ENCODE assay signal across 8 cellular contexts in genomic region chr3:180036678-180037455, GRCh38. TPM values are rescaled to one million over a fixed set of nuclear protein-coding genes. Genes with fewer than 3 reads are reported as not detected.
DNase-seq lines count a peak whose midpoint lies in the region; ATAC-seq, FAIRE-seq and TF ChIP-seq lines count a peak whose summit lies in the region.

Gene PEX5L (minus strand): TSS chr3:180036937. CDS start chr3:180036599, 338 bp downstream.

- intact Hi-C loops in A673 (cut with micrococcal nuclease; ENCODE audit: unreplicated experiment) = no loop called here
- intact Hi-C loops in pancreas (cut with DNase I) = no loop called here

- CTCF ChIA-PET in A673 (lab: Charles Lee) = no interaction called here

- H3K4me1 ChIP-seq in A673 (ENCODE audit: insufficient read depth, low read length, poor library complexity, severe bottlenecking) (no peaks in the 10 kb centered on the region), pancreas (peaks cover 0 to 4% (median 0%) of the 10 kb centered on the region in 3 donors)

- BruUV-seq in A673 (replicated peaks; lab: Mats Ljungman, UMichigan) = no TSS peak

- no peaks in the 10 kb centered on the region for H3K9me3 ChIP-seq in A673 (ENCODE audit: low read depth, low read length, poor library complexity, severe bottlenecking)
- H3K9me3 ChIP-seq in pancreas = no peaks in the 10 kb centered on the region

- no peaks in the 10 kb centered on the region for H3K36me3 Mint-ChIP-seq in activated T-cell treated with anti-CD3 and anti-CD28 coated beads, Interleukin-2, amount 50 U/mL, for 24 hours (ENCODE audit: low read depth)

- peak within 1 kb of the TSS; percentile 23 for H3K4me3 ChIP-seq in A673 (ENCODE audit: low read depth, low read length, poor library complexity, severe bottlenecking)
- peak within 1 kb of the TSS; percentile 31 to 44 (median 38) for H3K4me3 ChIP-seq in pancreas

- H3K9me3 Mint-ChIP-seq in activated T-cell treated with anti-CD3 and anti-CD28 coated beads, Interleukin-2, amount 50 U/mL, for 24 hours = no peaks in the 10 kb centered on the region

- peak; percentile 52 for ATAC-seq in GM18519 (IDR thresholded peaks at IDR 0.05; ENCODE audit: low FRiP score, unreplicated experiment)
- ATAC-seq in HG02970 (IDR thresholded peaks at IDR 0.05; ENCODE audit: low FRiP score, unreplicated experiment) = peak; percentile 85
- ATAC-seq in pancreas = peak; percentile 94 to 97 (median 94)

- H3K36me3 ChIP-seq in A673 (ENCODE audit: insufficient read depth, low read length, poor library complexity, severe bottlenecking) (no peaks in the 10 kb centered on the region), pancreas (no peaks in the 10 kb centered on the region)

- no peak for FAIRE-seq in pancreas (lab: Jason Lieb, UNC)

- POLR2A ChIA-PET in A673 (lab: Charles Lee; ENCODE audit: low non-redundant PET) = interaction anchor here (0.5 kb wide), 1 partner anchor 11 kb away, joined by 3 read pairs; no protein-coding TSS in a partner anchor

- WGBS in pancreas, 2 donors = 1% methylated on average over 74 to 96 of the region's 96 CpGs

- H3K27me3 ChIP-seq in A673 (replicated peaks; ENCODE audit: insufficient read depth, low read depth, low read length, poor library complexity) (peaks cover 75% of the 10 kb centered on the region), pancreas (no peaks in the 10 kb centered on the region)

- H3K27ac Mint-ChIP-seq in activated T-cell treated with anti-CD3 and anti-CD28 coated beads, Interleukin-2, amount 50 U/mL, for 24 hours = no peak within 1 kb of the TSS

- DNase-seq in A673 (ENCODE audit: low spot score) = peak; percentile 60
- peak; percentile 87 to 90 for DNase-seq in NCI-H1930 (lab: John Stamatoyannopoulos, UW)
- peak; percentile 53 for DNase-seq in activated T-cell treated with anti-CD3 and anti-CD28 coated beads, Interleukin-2, amount 50 U/mL, for 24 hours
- DNase-seq in globus pallidus (ENCODE audit: low spot score) = peak; percentile 81
- DNase-seq in pancreas = peak; percentile 74 to 91 (median 78)
- no peak for DNase-seq in DMS114 treated with DMSO at 0.1 percent for 48 hours (lab: John Stamatoyannopoulos, UW; ENCODE audit: unreplicated experiment)

- TF ChIP-seq CTCF in A673 (conservative IDR thresholded peaks at IDR 0.05; ENCODE audit: low read depth, low read length) = no peak
- no peak for TF ChIP-seq CTCF in pancreas (IDR thresholded peaks at IDR 0.05)

- peaks cover 17% of the 10 kb centered on the region for H3K4me1 Mint-ChIP-seq in activated T-cell treated with anti-CD3 and anti-CD28 coated beads, Interleukin-2, amount 50 U/mL, for 24 hours (ENCODE audit: low read depth)

- peak within 1 kb of the TSS; percentile 66 for H3K4me3 Mint-ChIP-seq in activated T-cell treated with anti-CD3 and anti-CD28 coated beads, Interleukin-2, amount 50 U/mL, for 24 hours

- peaks cover 64% of the 10 kb centered on the region for H3K27me3 Mint-ChIP-seq in activated T-cell treated with anti-CD3 and anti-CD28 coated beads, Interleukin-2, amount 50 U/mL, for 24 hours

- H3K27ac ChIP-seq in A673 (ENCODE audit: low read depth, low read length, poor library complexity, severe bottlenecking) (no peak within 1 kb of the TSS), pancreas (peak within 1 kb of the TSS in 3 of 4 donors; percentile 42 to 68 (median 49))

RNA-seq across cellular contexts. Expression of gene PEX5L, which starts in this region (rescaled TPM):
- total RNA-seq in A673 (2021) (not detected in 2 replicates), pancreas (10 to 100 TPM in 3 of 6 donors, 1 to 10 TPM in 3; 6.6 to 30.2 (median 12.0) TPM)
- 1 to 10 TPM; 1.1 to 7.3 TPM for polyA plus RNA-seq in pancreas

Comparison
In these comparisons a context has a peak if more than half of its experiments do, and no peak if none do; other contexts are left out.
1. Peak in DNase-seq and H3K4me3 ChIP-seq in A673; RNA of the gene not detected or under 1 TPM.